ENCODE assay signal across 18 cellular contexts in genomic region chr9:89926691-89927220, GRCh38.
DNase-seq lines count a peak whose midpoint lies in the region; TF ChIP-seq lines count a peak whose summit lies in the region.
"Had no signal": no experiment of that assay in that cellular context is flagged by ENCODE, and none has a peak within 500 bp of the region (broad histone marks: within the 10 kb centered on the region; RNA-seq: fewer than 3 reads in every experiment).

No MANE protein-coding gene starts in this region.

- H3K4me2 ChIP-seq in neural cell (ENCODE audit: low read length): no peak overlapping the region
- H3K4me2 ChIP-seq: KMS-11 had no signal

- H3K9me3 ChIP-seq in right atrium auricular region: no peaks in the 10 kb centered on the region
- H3K9me3 ChIP-seq in left ventricle myocardium inferior (replicated peaks): no peaks in the 10 kb centered on the region
- no peaks in the 10 kb centered on the region for H3K9me3 ChIP-seq in neural cell (ENCODE audit: low read length)
- no peaks in the 10 kb centered on the region for H3K9me3 ChIP-seq in testis
- H3K9me3 ChIP-seq: MG63, Peyer's patch had no signal

- DNase-seq in right atrium auricular region (ENCODE audit: low spot score) (peak; percentile 47), left ventricle myocardium inferior (no peak), inferior parietal cortex (ENCODE audit: extremely low spot score) (peak; percentile 68), testis (peak; percentile 48), NCI-H526 treated with DMSO at 0.1 percent for 48 hours (lab: John Stamatoyannopoulos, UW) (no peak), Kasumi-1 (lab: John Stamatoyannopoulos, UW) (no peak)
- DNase-seq in activated naive CD4-positive, alpha-beta T cell treated with anti-CD3 and anti-CD28 coated beads, Interleukin-2, amount 50 U/mL, for 16 hours: no peak
- DNase-seq: DMS 273 treated with DMSO at 0.1 percent for 48 hours, GM23248, MG63, NCI-H1092, NCI-H146, NCI-H2081, NCI-H510A treated with DMSO at 0.1 percent for 48 hours, Peyer's patch, Right ventricle myocardium superior had no signal

- no peaks in the 10 kb centered on the region for H3K79me2 ChIP-seq in neural cell (replicated peaks; ENCODE audit: insufficient read depth, low read length)

- H3K27ac ChIP-seq in right atrium auricular region (peak overlapping the region in 1 of 2 donors; percentile 18), left ventricle myocardium inferior (replicated peaks) (no peak overlapping the region), neural cell (ENCODE audit: low read length) (peak overlapping the region; percentile 76), testis (no peak overlapping the region)
- H3K27ac ChIP-seq: GM23248, KMS-11, Peyer's patch had no signal

- H3F3A ChIP-seq in neural cell (ENCODE audit: insufficient read depth, low read length, poor library complexity, severe bottlenecking): no peaks in the 10 kb centered on the region

- no peak overlapping the region for H2AFZ ChIP-seq in neural cell (ENCODE audit: low read depth, low read length)
- H2AFZ ChIP-seq: GM23248 had no signal

- no peak for TF ChIP-seq RAD21 in neural cell (conservative IDR thresholded peaks at IDR 0.05)

- peak; percentile 84 for TF ChIP-seq EP300 in neural cell (conservative IDR thresholded peaks at IDR 0.05; ENCODE audit: poor library complexity, severe bottlenecking)

- intact Hi-C loops in left ventricle myocardium inferior (cut with micrococcal nuclease): loop anchor here (10.0 kb wide), 1 partner anchor 322 kb away; the partner anchor contains the start of gene GADD45G
- intact Hi-C loops in testis (cut with DNase I; ENCODE audit: low total_unique reads): no loop called here

- H3K9me2 ChIP-seq in neural cell (ENCODE audit: insufficient read depth, low read length): no peaks in the 10 kb centered on the region

- no peaks in the 10 kb centered on the region for H4K20me1 ChIP-seq in neural cell (ENCODE audit: insufficient read depth)

- TF ChIP-seq POLR2A in testis (IDR thresholded peaks at IDR 0.05): no peak

- WGBS in testis, 2 donors: 60 to 73% methylated on average over 7 of the region's 7 CpGs

- TF ChIP-seq CTCF in right atrium auricular region (IDR thresholded peaks at IDR 0.05) (no peak), left ventricle myocardium inferior (IDR thresholded peaks at IDR 0.05; ENCODE audit: borderline replicate concordance) (no peak), neural cell (IDR thresholded peaks at IDR 0.05; ENCODE audit: poor library complexity, severe bottlenecking) (no peak), testis (IDR thresholded peaks at IDR 0.05) (no peak)

- H3K9ac ChIP-seq in neural cell (ENCODE audit: low read length): no peak overlapping the region
- H3K9ac ChIP-seq: GM23248, KMS-11 had no signal

- no peaks in the 10 kb centered on the region for H3K27me3 ChIP-seq in right atrium auricular region
- no peaks in the 10 kb centered on the region for H3K27me3 ChIP-seq in left ventricle myocardium inferior (ENCODE audit: low read depth)
- H3K27me3 ChIP-seq in neural cell (ENCODE audit: insufficient read depth, low read depth, low read length): no peaks in the 10 kb centered on the region
- H3K27me3 ChIP-seq in testis: no peaks in the 10 kb centered on the region
- H3K27me3 ChIP-seq: MG63, Peyer's patch had no signal

- no peaks in the 10 kb centered on the region for H3K36me3 ChIP-seq in right atrium auricular region
- no peaks in the 10 kb centered on the region for H3K36me3 ChIP-seq in left ventricle myocardium inferior
- no peaks in the 10 kb centered on the region for H3K36me3 ChIP-seq in neural cell (ENCODE audit: insufficient read depth, low read length)
- H3K36me3 ChIP-seq in testis (ENCODE audit: low read depth, missing control alignments): no peaks in the 10 kb centered on the region
- H3K36me3 ChIP-seq: MG63, Peyer's patch had no signal

- H3K4me1 ChIP-seq in right atrium auricular region (peaks cover 0 to 22% of the 10 kb centered on the region in 2 donors), left ventricle myocardium inferior (peaks cover 46% of the 10 kb centered on the region), testis (peaks cover 6% of the 10 kb centered on the region)
- H3K4me1 ChIP-seq: Peyer's patch had no signal

- no peak overlapping the region for H3K4me3 ChIP-seq in right atrium auricular region
- H3K4me3 ChIP-seq in left ventricle myocardium inferior: no peak overlapping the region
- peak overlapping the region; percentile 36 for H3K4me3 ChIP-seq in neural cell (ENCODE audit: low read length)
- H3K4me3 ChIP-seq in testis: no peak overlapping the region
- H3K4me3 ChIP-seq: GM23248, MG63, Peyer's patch had no signal

TF ChIP-seq in neural cell, 6 proteins besides CTCF, POLR2A, EP300 and RAD21:
- TF ChIP-seq TAF1 (IDR thresholded peaks at IDR 0.05; ENCODE audit: low read depth): no peak
- TF ChIP-seq MXI1 (conservative IDR thresholded peaks at IDR 0.05; ENCODE audit: poor library complexity, severe bottlenecking): no peak
- peak; percentile 61 for TF ChIP-seq POLR2AphosphoS5 (IDR thresholded peaks at IDR 0.05)
- TF ChIP-seq SMC3 (conservative IDR thresholded peaks at IDR 0.05; ENCODE audit: poor library complexity): no peak
- TF ChIP-seq REST (IDR thresholded peaks at IDR 0.05; ENCODE audit: borderline replicate concordance): peak; percentile 71
- no peak for TF ChIP-seq EZH2 (IDR thresholded peaks at IDR 0.05; ENCODE audit: borderline replicate concordance, insufficient read depth, low read length, poor library complexity, severe bottlenecking)

Comparison
In these comparisons a context has a peak if more than half of its experiments do, and no peak if none do; other contexts are left out.
1. DNase-seq: peak in right atrium auricular region (single experiment), inferior parietal cortex (single experiment) and testis (single experiment); none in left ventricle myocardium inferior (single experiment), NCI-H526 treated with DMSO at 0.1 percent for 48 hours (single experiment), Kasumi-1 (0 of 2) and activated naive CD4-positive, alpha-beta T cell treated with anti-CD3 and anti-CD28 coated beads, Interleukin-2, amount 50 U/mL, for 16 hours (single experiment).